38 cellular contexts compared by ENCODE assay signal in the genomic region with DNA sequence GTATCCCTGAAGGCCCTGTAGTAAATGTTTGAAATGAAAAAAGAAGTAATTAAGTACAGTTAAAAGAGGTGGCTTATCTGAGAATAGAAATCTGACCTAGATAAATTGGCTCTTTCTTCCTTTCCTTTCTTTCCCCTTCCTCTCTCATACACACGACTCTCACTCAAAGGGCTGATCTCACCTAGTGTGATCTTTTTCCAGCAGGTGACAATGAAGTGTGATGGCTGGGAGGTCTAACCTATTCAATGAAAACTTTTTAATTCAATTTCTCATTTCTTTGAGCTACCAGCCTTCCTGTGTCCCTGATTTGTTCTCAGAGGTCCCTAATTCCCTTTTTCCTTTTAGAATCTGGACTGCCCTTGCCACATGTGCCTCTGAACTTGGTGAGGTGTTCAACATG.
"Had no signal": no experiment of that assay in that cellular context is flagged by ENCODE, and none has a peak within 500 bp of the region (broad histone marks: within the 10 kb centered on the region; RNA-seq: fewer than 3 reads in every experiment).

No MANE protein-coding gene starts in this region.

- H3K27me3 ChIP-seq: adrenal gland, ascending aorta, brain microvascular endothelial cell, breast epithelium, cardiac muscle cell had no signal

- H3K27ac ChIP-seq: adrenal gland, ascending aorta, brain microvascular endothelial cell, breast epithelium, cardiac muscle cell had no signal

- ATAC-seq: activated naive CD4-positive, alpha-beta T cell treated with anti-CD3 and anti-CD28 coated beads, Interleukin-2, amount 50 U/mL, for 72 hours; activated naive CD8-positive, alpha-beta T cell treated with anti-CD3 and anti-CD28 coated beads, Interleukin-2, amount 50 U/mL, for 24 hours; activated T-cell treated with anti-CD3 and anti-CD28 coated beads, Interleukin-2, amount 50 U/mL, for 4 hours; activated T-cell treated with anti-CD3 and anti-CD28 coated beads, Interleukin-2, amount 50 U/mL, for 72 hours; activated T-helper 17 cell treated with anti-CD3 and anti-CD28 coated beads, Interleukin-2, amount 50 U/mL, for 72 hours had no signal

- H3K27ac Mint-ChIP-seq: activated naive CD4-positive, alpha-beta T cell treated with anti-CD3 and anti-CD28 coated beads for 36 hours; activated naive CD4-positive, alpha-beta T cell treated with anti-CD3 and anti-CD28 coated beads, Interleukin-2, amount 10 ng/mL, durations not matched to agents 7 days and 5 days; activated naive CD4-positive, alpha-beta T cell treated with anti-CD3 and anti-CD28 coated beads, Interleukin-2, amount 50 U/mL, for 24 hours; activated naive CD4-positive, alpha-beta T cell treated with anti-CD3 and anti-CD28 coated beads, Interleukin-2, amount 50 U/mL, for 72 hours; activated naive CD8-positive, alpha-beta T cell; activated naive CD8-positive, alpha-beta T cell treated with anti-CD3 and anti-CD28 coated beads for 36 hours; activated naive CD8-positive, alpha-beta T cell treated with anti-CD3 and anti-CD28 coated beads, Interleukin-2, amount 10 ng/mL, durations not matched to agents 7 days and 5 days; activated naive CD8-positive, alpha-beta T cell treated with anti-CD3 and anti-CD28 coated beads, Interleukin-2, amount 50 U/mL, for 24 hours; activated T-cell treated with anti-CD3 and anti-CD28 coated beads, Interleukin-2, amount 50 U/mL, for 24 hours; activated T-cell treated with anti-CD3 and anti-CD28 coated beads, Interleukin-2, amount 50 U/mL, for 72 hours; activated T-helper 1 cell treated with anti-CD3 and anti-CD28 coated beads, Interleukin-12 subunit alpha, Interleukin-12 subunit beta, Interleukin-2, Interleukin-4 antibody, amounts not matched to agents 30 ng/mL and 10 ng/mL and 1 ng/mL, durations not matched to agents 14 hours and 24 hours and 36 hours; activated T-helper 17 cell treated with anti-CD3 and anti-CD28 coated beads, Interleukin-2, amount 50 U/mL, for 72 hours; activated T-helper 2 cell treated with anti-CD3 and anti-CD28 coated beads, Interferon-gamma antibody, Interleukin-2, Interleukin-4, amounts not matched to agents 10 μg/mL and 5 μg/mL and 100 μg/mL, durations not matched to agents 14 hours and 24 hours and 36 hours; brain had no signal

- H3K27me3 Mint-ChIP-seq: activated naive CD4-positive, alpha-beta T cell treated with anti-CD3 and anti-CD28 coated beads, Interleukin-2, amount 10 ng/mL, durations not matched to agents 7 days and 5 days; activated naive CD4-positive, alpha-beta T cell treated with anti-CD3 and anti-CD28 coated beads, Interleukin-2, amount 50 U/mL, for 24 hours; activated naive CD8-positive, alpha-beta T cell; activated naive CD8-positive, alpha-beta T cell treated with anti-CD3 and anti-CD28 coated beads for 36 hours; activated naive CD8-positive, alpha-beta T cell treated with anti-CD3 and anti-CD28 coated beads, Interleukin-2, amount 10 ng/mL, durations not matched to agents 7 days and 5 days; activated naive CD8-positive, alpha-beta T cell treated with anti-CD3 and anti-CD28 coated beads, Interleukin-2, amount 50 U/mL, for 24 hours; activated T-cell treated with anti-CD3 and anti-CD28 coated beads, Interleukin-2, amount 50 U/mL, for 24 hours; activated T-helper 17 cell treated with anti-CD3 and anti-CD28 coated beads, Interleukin-2, amount 50 U/mL, for 72 hours; brain; central memory CD8-positive, alpha-beta T cell had no signal

- DNase-seq: activated effector memory CD4-positive, alpha-beta T cell treated with anti-CD3 and anti-CD28 coated beads, Interleukin-2, amount 50 U/mL, for 16 hours; activated effector memory CD4-positive, alpha-beta T cell treated with Interleukin-2 at 50 U/mL for 16 hours; activated gamma-delta T cell; activated gamma-delta T cell treated with Interleukin-2 at 50 U/mL for 16 hours; activated naive CD4-positive, alpha-beta T cell; activated naive CD4-positive, alpha-beta T cell treated with anti-CD3 and anti-CD28 coated beads for 36 hours; activated naive CD4-positive, alpha-beta T cell treated with anti-CD3 and anti-CD28 coated beads, Interleukin-2, amount 10 ng/mL, durations not matched to agents 7 days and 5 days; activated naive CD4-positive, alpha-beta T cell treated with anti-CD3 and anti-CD28 coated beads, Interleukin-2, amount 50 U/mL, for 16 hours; activated naive CD4-positive, alpha-beta T cell treated with Interleukin-2 at 50 U/mL for 16 hours; activated naive CD8-positive, alpha-beta T cell treated with anti-CD3 and anti-CD28 coated beads for 36 hours; activated naive CD8-positive, alpha-beta T cell treated with anti-CD3 and anti-CD28 coated beads, Interleukin-2, amount 10 ng/mL, durations not matched to agents 7 days and 5 days; activated naive CD8-positive, alpha-beta T cell treated with anti-CD3 and anti-CD28 coated beads, Interleukin-2, amount 50 U/mL, for 24 hours; activated T-cell treated with anti-CD3 and anti-CD28 coated beads for 4 hours; activated T-cell treated with anti-CD3 and anti-CD28 coated beads, Interleukin-2, amount 50 U/mL, for 1 hour; activated T-cell treated with anti-CD3 and anti-CD28 coated beads, Interleukin-2, amount 50 U/mL, for 24 hours; activated T-cell treated with anti-CD3 and anti-CD28 coated beads, Interleukin-2, amount 50 U/mL, for 4 hours; activated T-cell treated with anti-CD3 and anti-CD28 coated beads, Interleukin-2, amount 50 U/mL, for 48 hours; activated T-cell treated with anti-CD3 and anti-CD28 coated beads, Interleukin-2, amount 50 U/mL, for 72 hours; adrenal gland; amniotic stem cell; amygdala; anterior cingulate cortex; aorta; brain microvascular endothelial cell; caudate nucleus; central memory CD4-positive, alpha-beta T cell; cerebellar nuclear complex had no signal

- H3K36me3 ChIP-seq: adrenal gland, ascending aorta, brain microvascular endothelial cell, breast epithelium, cardiac muscle cell had no signal

- H3K4me3 ChIP-seq: adrenal gland, ascending aorta, breast epithelium, cardiac muscle cell had no signal

- H3K4me1 ChIP-seq: adrenal gland, ascending aorta, breast epithelium had no signal

- H3K4me3 Mint-ChIP-seq: activated naive CD4-positive, alpha-beta T cell treated with anti-CD3 and anti-CD28 coated beads for 36 hours; activated naive CD4-positive, alpha-beta T cell treated with anti-CD3 and anti-CD28 coated beads, Interleukin-2, amount 10 ng/mL, durations not matched to agents 7 days and 5 days; activated naive CD4-positive, alpha-beta T cell treated with anti-CD3 and anti-CD28 coated beads, Interleukin-2, amount 50 U/mL, for 24 hours; activated naive CD8-positive, alpha-beta T cell; activated naive CD8-positive, alpha-beta T cell treated with anti-CD3 and anti-CD28 coated beads for 36 hours; activated naive CD8-positive, alpha-beta T cell treated with anti-CD3 and anti-CD28 coated beads, Interleukin-2, amount 10 ng/mL, durations not matched to agents 7 days and 5 days; activated naive CD8-positive, alpha-beta T cell treated with anti-CD3 and anti-CD28 coated beads, Interleukin-2, amount 50 U/mL, for 24 hours; activated T-cell treated with anti-CD3 and anti-CD28 coated beads, Interleukin-2, amount 50 U/mL, for 24 hours; activated T-cell treated with anti-CD3 and anti-CD28 coated beads, Interleukin-2, amount 50 U/mL, for 4 hours; activated T-cell treated with anti-CD3 and anti-CD28 coated beads, Interleukin-2, amount 50 U/mL, for 72 hours; activated T-helper 1 cell treated with anti-CD3 and anti-CD28 coated beads, Interleukin-12 subunit alpha, Interleukin-12 subunit beta, Interleukin-2, Interleukin-4 antibody, amounts not matched to agents 30 ng/mL and 10 ng/mL and 1 ng/mL, durations not matched to agents 14 hours and 24 hours and 36 hours; activated T-helper 17 cell treated with anti-CD3 and anti-CD28 coated beads, Interleukin-2, amount 50 U/mL, for 72 hours; brain; central memory CD8-positive, alpha-beta T cell had no signal

- H3K9me3 ChIP-seq: adrenal gland, ascending aorta, breast epithelium had no signal

- H3K36me3 Mint-ChIP-seq: activated naive CD4-positive, alpha-beta T cell treated with anti-CD3 and anti-CD28 coated beads, Interleukin-2, amount 10 ng/mL, durations not matched to agents 7 days and 5 days; activated naive CD4-positive, alpha-beta T cell treated with anti-CD3 and anti-CD28 coated beads, Interleukin-2, amount 50 U/mL, for 24 hours; activated naive CD4-positive, alpha-beta T cell treated with anti-CD3 and anti-CD28 coated beads, Interleukin-2, amount 50 U/mL, for 72 hours; activated naive CD8-positive, alpha-beta T cell; activated naive CD8-positive, alpha-beta T cell treated with anti-CD3 and anti-CD28 coated beads for 36 hours; activated naive CD8-positive, alpha-beta T cell treated with anti-CD3 and anti-CD28 coated beads, Interleukin-2, amount 10 ng/mL, durations not matched to agents 7 days and 5 days; brain had no signal

- H3K9me3 Mint-ChIP-seq: activated naive CD4-positive, alpha-beta T cell treated with anti-CD3 and anti-CD28 coated beads for 36 hours; activated naive CD4-positive, alpha-beta T cell treated with anti-CD3 and anti-CD28 coated beads, Interleukin-2, amount 10 ng/mL, durations not matched to agents 7 days and 5 days; activated naive CD8-positive, alpha-beta T cell treated with anti-CD3 and anti-CD28 coated beads, Interleukin-2, amount 10 ng/mL, durations not matched to agents 7 days and 5 days; activated T-helper 1 cell treated with anti-CD3 and anti-CD28 coated beads, Interleukin-12 subunit alpha, Interleukin-12 subunit beta, Interleukin-2, Interleukin-4 antibody, amounts not matched to agents 30 ng/mL and 10 ng/mL and 1 ng/mL, durations not matched to agents 14 hours and 24 hours and 36 hours; activated T-helper 2 cell treated with anti-CD3 and anti-CD28 coated beads, Interferon-gamma antibody, Interleukin-2, Interleukin-4, amounts not matched to agents 10 μg/mL and 5 μg/mL and 100 μg/mL, durations not matched to agents 14 hours and 24 hours and 36 hours; brain had no signal

- H3K4me1 Mint-ChIP-seq: activated naive CD4-positive, alpha-beta T cell treated with anti-CD3 and anti-CD28 coated beads, Interleukin-2, amount 10 ng/mL, durations not matched to agents 7 days and 5 days; activated naive CD4-positive, alpha-beta T cell treated with anti-CD3 and anti-CD28 coated beads, Interleukin-2, amount 50 U/mL, for 24 hours; activated naive CD8-positive, alpha-beta T cell treated with anti-CD3 and anti-CD28 coated beads for 36 hours; activated naive CD8-positive, alpha-beta T cell treated with anti-CD3 and anti-CD28 coated beads, Interleukin-2, amount 10 ng/mL, durations not matched to agents 7 days and 5 days; activated naive CD8-positive, alpha-beta T cell treated with anti-CD3 and anti-CD28 coated beads, Interleukin-2, amount 50 U/mL, for 24 hours; activated T-helper 17 cell treated with anti-CD3 and anti-CD28 coated beads, Interleukin-2, amount 50 U/mL, for 72 hours; brain; central memory CD8-positive, alpha-beta T cell had no signal
